ENCODE assay signal across 1 cellular context in genomic region chr6:39892490-39893129, GRCh38.
TF ChIP-seq lines count a peak whose summit lies in the region.

No MANE protein-coding gene starts in this region.

TF ChIP-seq in K562, 482 proteins besides CTCF, POLR2A, EP300 and RAD21 (continued from another document):
- TF ChIP-seq E2F4 (CRISPR knock-in tag; IDR thresholded peaks at IDR 0.05; ENCODE audit: low read depth) (no peak), ZNF431 (CRISPR knock-in tag; IDR thresholded peaks at IDR 0.05) (no peak), ZNF77 (CRISPR knock-in tag; IDR thresholded peaks at IDR 0.05) (no peak), ZNF41 (CRISPR knock-in tag; conservative IDR thresholded peaks at IDR 0.05) (no peak), CBX5 (IDR thresholded peaks at IDR 0.05; ENCODE audit: borderline replicate concordance, low read depth) (no peak), NR4A1 (CRISPR knock-in tag; IDR thresholded peaks at IDR 0.05) (no peak), NR4A1 (tag; IDR thresholded peaks at IDR 0.05) (no peak)
